In genomic region chr6:106997392-106998257, GRCh38 we compare ENCODE assay signal across 8 cellular contexts. TPM values are rescaled to one million over a fixed set of nuclear protein-coding genes. Genes with fewer than 3 reads are reported as not detected.
DNase-seq lines count a peak whose midpoint lies in the region; ATAC-seq and TF ChIP-seq lines count a peak whose summit lies in the region.

No MANE protein-coding gene starts in this region.

- DNase-seq in EH (ENCODE audit: low read depth) (peak; percentile 52), NOMO-1 treated with DMSO at 0.1 percent for 48 hours (lab: John Stamatoyannopoulos, UW; ENCODE audit: unreplicated experiment) (peak; percentile 35), fibroblast of the conjunctiva (ENCODE audit: low read depth) (peak; percentile 47), pulmonary artery endothelial cell (ENCODE audit: low read depth, low spot score) (peak; percentile 10), coronary artery (ENCODE audit: low spot score) (no peak)
- peak; percentile 81 for DNase-seq in activated CD8-positive, alpha-beta memory T cell treated with anti-CD3 and anti-CD28 coated beads, Interleukin-2, amount 50 U/mL, for 48 hours

- TF ChIP-seq CTCF in coronary artery (IDR thresholded peaks at IDR 0.05): no peak

- H3K27ac ChIP-seq in coronary artery: no peak overlapping the region

- ATAC-seq in HG03460 (IDR thresholded peaks at IDR 0.05; ENCODE audit: unreplicated experiment) (peak; percentile 64), GM19395 (IDR thresholded peaks at IDR 0.05; ENCODE audit: unreplicated experiment) (no peak)

- H3K4me3 ChIP-seq in coronary artery: no peak overlapping the region

RNA-seq across cellular contexts. Expression of gene CD24, which starts 23.1 kb away (rescaled TPM):
- total RNA-seq in pulmonary artery endothelial cell: 0.92 and 2.5 TPM in 2 replicates

RNA-seq across cellular contexts. Expression of gene MTRES1, which starts 30.4 kb away (rescaled TPM):
- total RNA-seq in pulmonary artery endothelial cell: 10.9 and 12.2 TPM in 2 replicates
